In the genomic region with DNA sequence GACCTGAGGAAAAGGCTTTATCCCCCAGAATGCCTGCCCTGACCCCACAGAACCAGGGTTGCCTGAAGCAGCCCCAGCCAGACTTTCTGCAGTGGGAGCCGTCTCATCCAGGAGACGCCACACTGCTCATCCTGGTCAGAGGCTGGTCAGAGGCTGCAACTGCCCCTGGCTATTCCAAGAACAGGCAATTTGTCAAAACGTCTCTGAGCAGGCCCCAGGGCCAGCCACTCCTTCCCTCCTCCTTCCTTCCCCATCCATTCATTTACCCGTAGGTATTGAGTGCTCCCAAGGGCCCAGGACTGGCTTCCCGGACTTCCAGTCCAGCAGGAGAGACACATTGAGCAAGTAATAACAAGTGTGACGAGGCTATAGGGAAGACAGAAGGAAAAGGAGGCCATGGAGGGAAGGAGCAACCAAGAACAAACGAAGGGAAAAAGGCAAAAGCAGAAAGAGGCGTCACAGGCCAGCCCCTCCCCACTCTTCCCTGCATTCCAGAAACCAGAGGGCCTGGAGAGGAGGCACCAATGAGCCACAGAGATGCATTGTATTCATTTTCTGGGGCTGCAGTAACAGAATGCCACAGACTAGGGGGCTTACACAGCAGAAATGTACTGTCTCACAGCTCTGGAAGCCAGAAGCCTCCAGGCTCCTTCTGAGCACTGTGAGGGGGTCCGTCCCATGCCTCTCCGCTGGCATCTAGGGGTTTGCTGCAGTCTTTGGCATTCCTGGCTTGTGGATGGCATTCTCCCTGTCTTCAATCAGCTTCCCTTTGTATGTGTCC, we compare ENCODE assay signal across 14 cellular contexts. TPM values are rescaled to one million over a fixed set of nuclear protein-coding genes. Genes with fewer than 3 reads are reported as not detected.
A peak's percentile ranks its signal among the peaks of the same experiment; 100 is the strongest.
DNase-seq lines count a peak whose midpoint lies in the region; ATAC-seq, FAIRE-seq and TF ChIP-seq lines count a peak whose summit lies in the region.
"Had no signal": no experiment of that assay in that cellular context is flagged by ENCODE, and none has a peak within 500 bp of the region (broad histone marks: within the 10 kb centered on the region; RNA-seq: fewer than 3 reads in every experiment).

No MANE protein-coding gene starts in this region.

- no peaks in the 10 kb centered on the region for H3K27me3 Mint-ChIP-seq in endodermal cell (ENCODE audit: insufficient read depth)
- H3K27me3 Mint-ChIP-seq: activated naive CD8-positive, alpha-beta T cell had no signal

- DNase-seq in heart left ventricle (no peak), Right ventricle myocardium inferior (ENCODE audit: missing footprints) (no peak), endodermal cell (peak; percentile 86), myocyte (ENCODE audit: low read depth) (peak; percentile 69), upper lobe of left lung (no peak), AG08395 (ENCODE audit: low spot score) (no peak), cerebellar nuclear complex (lab: John Stamatoyannopoulos, UW) (no peak), urothelium cell line (ENCODE audit: low spot score) (no peak)
- DNase-seq: activated CD4-positive, alpha-beta T cell treated with anti-CD3 and anti-CD28 coated beads for 48 hours; mucosa of descending colon; NCI-H2081; SHP77 treated with DMSO at 0.1 percent for 48 hours had no signal

- peaks cover 23% of the 10 kb centered on the region for H3K4me1 Mint-ChIP-seq in endodermal cell

- 58 to 64% (median 61%) methylated on average over 10 of the region's 10 CpGs for WGBS in heart left ventricle, 4 donors
- WGBS in endodermal cell (ENCODE audit: insufficient coverage in 1 of 2, insufficient read length in 1 of 2), 2 experiments: 53 to 75% methylated on average over 5 to 10 of the region's 10 CpGs
- 72 to 79% methylated on average over 10 of the region's 10 CpGs for WGBS in upper lobe of left lung, 2 donors

- H3K36me3 Mint-ChIP-seq in endodermal cell (ENCODE audit: low read depth): no peaks in the 10 kb centered on the region
- H3K36me3 Mint-ChIP-seq: activated naive CD8-positive, alpha-beta T cell had no signal

- TF ChIP-seq POLR2A in heart left ventricle (IDR thresholded peaks at IDR 0.05) (no peak), upper lobe of left lung (IDR thresholded peaks at IDR 0.05) (no peak)

- H3K4me1 ChIP-seq in heart left ventricle: peaks cover 5 to 51% (median 45%) of the 10 kb centered on the region in 12 donors
- no peaks in the 10 kb centered on the region for H3K4me1 ChIP-seq in endodermal cell (ENCODE audit: control insufficient read depth, insufficient read depth, low read length)
- peaks cover 45 to 51% (median 48%) of the 10 kb centered on the region in 4 donors for H3K4me1 ChIP-seq in upper lobe of left lung

- peak overlapping the region; percentile 60 for H3K27ac Mint-ChIP-seq in endodermal cell
- H3K27ac Mint-ChIP-seq: activated naive CD8-positive, alpha-beta T cell had no signal

- intact Hi-C loops in heart left ventricle (cut with DNase I): loop anchor here in 2 of 10 donors (10.0 kb wide), 1 partner anchor 104 kb away; no protein-coding TSS in a partner anchor
- intact Hi-C loops in Right ventricle myocardium inferior (cut with DNase I): no loop called here

- H3K27ac ChIP-seq in heart left ventricle (peak overlapping the region; percentile 13 to 76 (median 68)), endodermal cell (ENCODE audit: low read depth, low read length) (peak overlapping the region; percentile 85), upper lobe of left lung (peak overlapping the region; percentile 60 to 85 (median 82))

- no peak for FAIRE-seq in urothelium cell line (lab: Jason Lieb, UNC)
- FAIRE-seq: A549 had no signal

- TF ChIP-seq CTCF in heart left ventricle (IDR thresholded peaks at IDR 0.05): peak in 2 of 12 donors; percentile 8 to 10
- TF ChIP-seq CTCF in endodermal cell (conservative IDR thresholded peaks at IDR 0.05): peak; percentile 73
- TF ChIP-seq CTCF in upper lobe of left lung (IDR thresholded peaks at IDR 0.05): no peak

- no peak for TF ChIP-seq EP300 in upper lobe of left lung (IDR thresholded peaks at IDR 0.05)

- peaks cover 0 to 2% (median 0%) of the 10 kb centered on the region in 12 donors for H3K9me3 ChIP-seq in heart left ventricle
- peaks cover 8% of the 10 kb centered on the region for H3K9me3 ChIP-seq in endodermal cell (ENCODE audit: control insufficient read depth, low read length)
- no peaks in the 10 kb centered on the region for H3K9me3 ChIP-seq in upper lobe of left lung
- H3K9me3 ChIP-seq: A549, mucosa of descending colon had no signal

- H3K4me3 Mint-ChIP-seq in endodermal cell: no peak overlapping the region
- H3K4me3 Mint-ChIP-seq: activated naive CD8-positive, alpha-beta T cell had no signal

- peaks cover 10% of the 10 kb centered on the region for H3K9me3 Mint-ChIP-seq in endodermal cell

- ATAC-seq in heart left ventricle (no peak), Right ventricle myocardium inferior (no peak), upper lobe of left lung (ENCODE audit: low FRiP score in 2 of 2) (no peak)
- ATAC-seq: mucosa of descending colon had no signal

- H3K4me3 ChIP-seq in heart left ventricle: no peak overlapping the region
- H3K4me3 ChIP-seq in endodermal cell (ENCODE audit: low read length): no peak overlapping the region
- H3K4me3 ChIP-seq in upper lobe of left lung: no peak overlapping the region
- H3K4me3 ChIP-seq: A549, mucosa of descending colon had no signal

- no peak overlapping the region for H3K9ac ChIP-seq in endodermal cell (ENCODE audit: extremely low read depth, low read length, poor library complexity, severe bottlenecking)

- H3K27me3 ChIP-seq in heart left ventricle: no peaks in the 10 kb centered on the region
- no peaks in the 10 kb centered on the region for H3K27me3 ChIP-seq in endodermal cell (ENCODE audit: control insufficient read depth, insufficient read depth, low read length, poor library complexity, severe bottlenecking)
- H3K27me3 ChIP-seq in upper lobe of left lung: no peaks in the 10 kb centered on the region

- H3K36me3 ChIP-seq in heart left ventricle: no peaks in the 10 kb centered on the region
- H3K36me3 ChIP-seq in endodermal cell (ENCODE audit: control insufficient read depth, insufficient read depth, low read length): no peaks in the 10 kb centered on the region
- no peaks in the 10 kb centered on the region for H3K36me3 ChIP-seq in upper lobe of left lung

RNA-seq across cellular contexts. Expression of gene CD9, which starts 21.0 kb away (rescaled TPM):
- total RNA-seq in heart left ventricle (10 to 100 TPM; 29.9 to 96.1 (median 54.7) TPM), Right ventricle myocardium inferior (46.9 TPM), endodermal cell (10 to 100 TPM; 33.5 to 99.1 TPM), myocyte (16.4 and 22.7 TPM in 2 replicates), upper lobe of left lung (100 to 1,000 TPM in 5 of 6 donors, 10 to 100 TPM in 1; 96.4 to 716 (median 484) TPM)
- 10 to 100 TPM; 63.2 to 87.4 TPM for polyA plus RNA-seq in heart left ventricle
- polyA plus RNA-seq in endodermal cell (2013, experiment 1 of 2): 26.5 TPM
- polyA plus RNA-seq in endodermal cell (2013, experiment 2 of 2): 22.0 TPM
- 35.3 TPM for polyA plus RNA-seq in myocyte (2012)

RNA-seq across cellular contexts. Expression of gene VWF, which starts 54.7 kb away (rescaled TPM):
- 100 to 1,000 TPM; 187 to 503 (median 258) TPM for total RNA-seq in heart left ventricle
- polyA plus RNA-seq in heart left ventricle: 100 to 1,000 TPM; 125 to 215 TPM
- total RNA-seq in Right ventricle myocardium inferior: 244 TPM
- 100 to 1,000 TPM; 248 to 476 TPM for total RNA-seq in endodermal cell
- 2.9 TPM for polyA plus RNA-seq in endodermal cell (2013, experiment 1 of 2)
- polyA plus RNA-seq in endodermal cell (2013, experiment 2 of 2): 4.7 TPM
- total RNA-seq in myocyte: 0.16 TPM in 2 replicates
- 0.30 TPM for polyA plus RNA-seq in myocyte (2012)
- total RNA-seq in upper lobe of left lung: 100 to 1,000 TPM; 292 to 543 (median 360) TPM

Comparison
In these comparisons a context has a peak if more than half of its experiments do, and no peak if none do; other contexts are left out.
1. DNase-seq: peak in endodermal cell (single experiment) and myocyte (single experiment); none in heart left ventricle (0 of 5), Right ventricle myocardium inferior (single experiment), upper lobe of left lung (0 of 2), AG08395 (single experiment), cerebellar nuclear complex (0 of 2) and urothelium cell line (single experiment).
2. RNA of gene VWF, which starts 54.7 kb away (total RNA-seq): 248 to 476 TPM in endodermal cell, 292 to 543 TPM in upper lobe of left lung, 187 to 503 TPM in heart left ventricle and 244 TPM in Right ventricle myocardium inferior (single experiment); 0.16 TPM in myocyte; every median in the first group is over 100 times any median in the second.
3. Peak in every context shown above with its lines, with median percentiles within 50 percentile points of each other: H3K27ac ChIP-seq.